ENCODE assay signal across 23 cellular contexts in genomic region chr18:57258131-57258777, GRCh38.
"Had no signal": no experiment of that assay in that cellular context is flagged by ENCODE, and none has a peak within 500 bp of the region (broad histone marks: within the 10 kb centered on the region; RNA-seq: fewer than 3 reads in every experiment).

No MANE protein-coding gene starts in this region.

- H3K4me1 ChIP-seq: esophagus squamous epithelium, heart right ventricle, left lung, prostate gland, right atrium auricular region, sigmoid colon, spleen, tibial nerve, upper lobe of right lung, uterus had no signal

- H3K9me3 ChIP-seq: esophagus squamous epithelium, heart right ventricle, prostate gland, right atrium auricular region, sigmoid colon, thoracic aorta, tibial nerve, upper lobe of right lung, uterus had no signal

- ATAC-seq: effector memory CD8-positive, alpha-beta T cell; heart right ventricle; left cardiac atrium; left lung; naive thymus-derived CD4-positive, alpha-beta T cell; stimulated activated memory B cell treated with anti-CD40 and anti-IgM and Interleukin-4, amounts not matched to agents 10 μg/mL and 1 μg/mL and 100 μg/mL, for 72 hours; upper lobe of right lung had no signal

- H3K36me3 ChIP-seq: esophagus squamous epithelium, heart right ventricle, left lung, prostate gland, right atrium auricular region, sigmoid colon, spleen, thoracic aorta, tibial nerve, upper lobe of right lung, uterus had no signal

- H3K4me3 ChIP-seq: esophagus squamous epithelium, heart right ventricle, left lung, prostate gland, right atrium auricular region, sigmoid colon, spleen, thoracic aorta, tibial nerve, upper lobe of right lung, uterus had no signal

- H3K27me3 ChIP-seq: esophagus squamous epithelium, left lung, right atrium auricular region, sigmoid colon, spleen, tibial nerve, upper lobe of right lung, uterus had no signal

- H3K27ac ChIP-seq: esophagus squamous epithelium, heart right ventricle, left lung, prostate gland, right atrium auricular region, sigmoid colon, spleen, thoracic aorta, tibial nerve, upper lobe of right lung, uterus had no signal

- DNase-seq: cortex of kidney; effector memory CD8-positive, alpha-beta T cell; erythroblast; esophagus squamous epithelium; foreskin melanocyte; glutamatergic neuron; heart right ventricle; hippocampal formation; left cardiac atrium; left lung; mesenchymal stem cell; naive thymus-derived CD4-positive, alpha-beta T cell; nucleus accumbens; sigmoid colon; spleen; stimulated activated CD4-positive, alpha-beta T cell treated with anti-CD3 and anti-CD28 coated beads, Interleukin-4, amount 100 ng/mL, for 4 hours; upper lobe of right lung; uterus had no signal
